19 cellular contexts compared by ENCODE assay signal in the genomic region with DNA sequence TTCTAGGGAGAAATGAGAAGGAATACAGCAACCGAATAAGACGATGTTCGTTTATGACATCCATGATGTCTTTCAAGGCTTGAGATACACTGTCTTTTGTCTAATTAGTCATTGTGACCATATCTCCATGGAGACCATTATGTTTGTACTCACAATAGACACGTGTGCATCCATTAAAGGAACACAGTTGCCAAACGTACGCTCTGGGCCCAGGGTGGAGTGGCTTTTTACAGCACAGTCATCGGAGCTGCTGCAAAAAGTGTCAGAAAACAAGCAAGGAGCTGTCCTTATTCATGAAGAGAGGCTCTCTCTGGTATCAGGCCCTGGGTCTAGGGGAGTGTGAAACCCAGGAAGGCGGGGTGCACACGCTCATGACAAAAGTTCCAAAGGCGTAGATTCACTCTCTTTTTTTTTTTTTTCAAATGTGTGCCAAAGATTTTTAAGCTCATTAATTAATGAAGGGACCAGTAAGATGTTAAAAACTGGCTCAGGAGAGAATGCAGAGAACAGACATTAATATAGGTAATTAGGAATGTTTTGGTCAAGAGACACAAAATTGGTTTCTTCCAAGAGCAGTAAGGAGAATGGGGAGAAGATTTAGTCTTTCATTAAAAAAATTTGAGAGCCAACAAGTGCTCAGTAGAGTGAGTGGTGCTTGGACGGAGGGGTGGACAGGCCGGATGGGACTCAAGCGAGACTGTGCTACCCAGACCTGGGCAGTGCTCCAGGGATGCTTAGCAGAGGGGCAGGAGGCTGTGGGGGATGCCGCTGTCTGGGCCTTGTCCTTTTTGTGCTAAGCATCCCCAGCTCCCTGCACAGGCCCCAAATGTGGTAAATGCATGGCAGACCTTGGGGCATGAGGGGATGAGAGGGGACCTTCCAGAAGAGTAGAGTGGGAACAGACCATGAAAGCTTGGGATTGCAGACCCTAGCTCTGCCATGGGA. TPM values are rescaled to one million over a fixed set of nuclear protein-coding genes. Genes with fewer than 3 reads are reported as not detected.
DNase-seq lines count a peak whose midpoint lies in the region; ATAC-seq and TF ChIP-seq lines count a peak whose summit lies in the region.
"Had no signal": no experiment of that assay in that cellular context is flagged by ENCODE, and none has a peak within 500 bp of the region (broad histone marks: within the 10 kb centered on the region; RNA-seq: fewer than 3 reads in every experiment).

No MANE protein-coding gene starts in this region.

- in situ Hi-C loops in GM23248 (cut with MboI): no loop called here

- H3K27ac ChIP-seq in GM23248 (no peak overlapping the region), neural cell (ENCODE audit: low read length) (peak overlapping the region; percentile 35), A673 (ENCODE audit: low read depth, low read length, poor library complexity, severe bottlenecking) (no peak overlapping the region)
- H3K27ac ChIP-seq: adrenal gland, KMS-11 had no signal

- POLR2A ChIA-PET in A673 (lab: Charles Lee; ENCODE audit: low non-redundant PET): no interaction called here

- H3K4me3 Mint-ChIP-seq in activated T-helper 17 cell treated with anti-CD3 and anti-CD28 coated beads, Interleukin-2, amount 50 U/mL, for 72 hours: no peak overlapping the region
- H3K4me3 Mint-ChIP-seq: CD4-positive, alpha-beta memory T cell; naive B cell had no signal

- H3K36me3 ChIP-seq in GM23248 (ENCODE audit: low read depth) (no peaks in the 10 kb centered on the region), neural cell (ENCODE audit: insufficient read depth, low read length) (no peaks in the 10 kb centered on the region), A673 (ENCODE audit: insufficient read depth, low read length, poor library complexity, severe bottlenecking) (no peaks in the 10 kb centered on the region)
- H3K36me3 ChIP-seq: adrenal gland, esophagus squamous epithelium had no signal

- no peaks in the 10 kb centered on the region for H4K20me1 ChIP-seq in GM23248 (ENCODE audit: insufficient read depth)
- no peaks in the 10 kb centered on the region for H4K20me1 ChIP-seq in neural cell (ENCODE audit: insufficient read depth)

- H3K9ac ChIP-seq in GM23248 (no peak overlapping the region; the same call in 1 of the 2 replicates), neural cell (ENCODE audit: low read length) (no peak overlapping the region)
- H3K9ac ChIP-seq: KMS-11 had no signal

- H3K9me3 ChIP-seq in GM23248 (ENCODE audit: low read depth) (no peaks in the 10 kb centered on the region), neural cell (ENCODE audit: low read length) (no peaks in the 10 kb centered on the region), A673 (ENCODE audit: low read depth, low read length, poor library complexity, severe bottlenecking) (no peaks in the 10 kb centered on the region)
- H3K9me3 ChIP-seq: adrenal gland, esophagus squamous epithelium had no signal

- no peak for TF ChIP-seq RAD21 in neural cell (conservative IDR thresholded peaks at IDR 0.05)

- H3K79me2 ChIP-seq in GM23248 (ENCODE audit: insufficient read depth) (no peaks in the 10 kb centered on the region), neural cell (replicated peaks; ENCODE audit: insufficient read depth, low read length) (no peaks in the 10 kb centered on the region)

- no peaks in the 10 kb centered on the region for H3K4me1 Mint-ChIP-seq in activated T-helper 17 cell treated with anti-CD3 and anti-CD28 coated beads, Interleukin-2, amount 50 U/mL, for 72 hours
- H3K4me1 Mint-ChIP-seq: naive B cell had no signal

- H3K27me3 Mint-ChIP-seq in activated T-helper 17 cell treated with anti-CD3 and anti-CD28 coated beads, Interleukin-2, amount 50 U/mL, for 72 hours: peaks cover 9% of the 10 kb centered on the region

- no peaks in the 10 kb centered on the region for H3K9me2 ChIP-seq in GM23248 (ENCODE audit: insufficient read depth)
- H3K9me2 ChIP-seq in neural cell (ENCODE audit: insufficient read depth, low read length): no peaks in the 10 kb centered on the region

- H3K9me3 Mint-ChIP-seq in activated T-helper 17 cell treated with anti-CD3 and anti-CD28 coated beads, Interleukin-2, amount 50 U/mL, for 72 hours: no peaks in the 10 kb centered on the region
- H3K9me3 Mint-ChIP-seq: CD4-positive, alpha-beta memory T cell; naive B cell had no signal

- H3K4me2 ChIP-seq in GM23248 (ENCODE audit: unreplicated experiment): no peak overlapping the region
- no peak overlapping the region for H3K4me2 ChIP-seq in neural cell (ENCODE audit: low read length)
- H3K4me2 ChIP-seq: KMS-11 had no signal

- H3K36me3 Mint-ChIP-seq in activated T-helper 17 cell treated with anti-CD3 and anti-CD28 coated beads, Interleukin-2, amount 50 U/mL, for 72 hours (ENCODE audit: low read depth): no peaks in the 10 kb centered on the region
- H3K36me3 Mint-ChIP-seq: CD4-positive, alpha-beta memory T cell; naive B cell had no signal

- intact Hi-C loops in A673 (cut with micrococcal nuclease; ENCODE audit: unreplicated experiment): no loop called here

- WGBS in GM23248 (ENCODE audit: low coverage in 1 of 2, low lambda C conversion rate in 2 of 2, missing lambda C conversion rate in 2 of 2), 2 experiments: 54 to 57% methylated on average over 14 of the region's 14 CpGs

- CTCF ChIA-PET in A673 (lab: Charles Lee): no interaction called here

- DNase-seq in GM23248 (peak; percentile 58), NCI-H1105 (lab: John Stamatoyannopoulos, UW) (peak; percentile 16), A673 (ENCODE audit: low spot score) (no peak), omental fat pad (ENCODE audit: low spot score) (no peak), NCI-H82 (lab: John Stamatoyannopoulos, UW) (no peak)
- DNase-seq: activated CD4-positive, alpha-beta T cell treated with anti-CD3 and anti-CD28 coated beads for 4 hours; activated T-cell treated with anti-CD3 and anti-CD28 coated beads, Interleukin-2, amount 50 U/mL, for 1 hour; CD4-positive, alpha-beta memory T cell; cortex of kidney; esophagus squamous epithelium; naive B cell had no signal

- TF ChIP-seq CTCF in neural cell (IDR thresholded peaks at IDR 0.05; ENCODE audit: poor library complexity, severe bottlenecking): no peak
- TF ChIP-seq CTCF in A673 (conservative IDR thresholded peaks at IDR 0.05; ENCODE audit: low read depth, low read length): no peak
- no peak for TF ChIP-seq CTCF in omental fat pad (IDR thresholded peaks at IDR 0.05)

- no peaks in the 10 kb centered on the region for H3K4me1 ChIP-seq in GM23248 (ENCODE audit: insufficient read depth)
- H3K4me1 ChIP-seq in A673 (ENCODE audit: insufficient read depth, low read length, poor library complexity, severe bottlenecking): no peaks in the 10 kb centered on the region
- H3K4me1 ChIP-seq: adrenal gland, esophagus squamous epithelium had no signal

- no TSS peak for BruUV-seq in A673 (replicated peaks; lab: Mats Ljungman, UMichigan)

- H3K4me3 ChIP-seq in GM23248: no peak overlapping the region
- no peak overlapping the region for H3K4me3 ChIP-seq in neural cell (ENCODE audit: low read length)
- no peak overlapping the region for H3K4me3 ChIP-seq in A673 (ENCODE audit: low read depth, low read length, poor library complexity, severe bottlenecking)
- H3K4me3 ChIP-seq: adrenal gland, esophagus squamous epithelium had no signal

- peaks cover 3% of the 10 kb centered on the region; the same call in 1 of the 2 replicates for H3F3A ChIP-seq in GM23248 (ENCODE audit: insufficient read depth)
- H3F3A ChIP-seq in neural cell (ENCODE audit: insufficient read depth, low read length, poor library complexity, severe bottlenecking): no peaks in the 10 kb centered on the region

- no peak for ATAC-seq in activated T-helper 17 cell treated with anti-CD3 and anti-CD28 coated beads, Interleukin-2, amount 50 U/mL, for 72 hours (replicated peaks)
- ATAC-seq in omental fat pad (ENCODE audit: low FRiP score): no peak
- ATAC-seq: Panc1 had no signal

- H3K27ac Mint-ChIP-seq in activated T-helper 17 cell treated with anti-CD3 and anti-CD28 coated beads, Interleukin-2, amount 50 U/mL, for 72 hours: peak overlapping the region; percentile 15

- peaks cover 11% of the 10 kb centered on the region; the same call in 1 of the 2 replicates for H3K27me3 ChIP-seq in GM23248 (replicated peaks; ENCODE audit: insufficient read depth)
- H3K27me3 ChIP-seq in neural cell (ENCODE audit: insufficient read depth, low read depth, low read length): no peaks in the 10 kb centered on the region
- no peaks in the 10 kb centered on the region for H3K27me3 ChIP-seq in A673 (replicated peaks; ENCODE audit: insufficient read depth, low read depth, low read length, poor library complexity)
- H3K27me3 ChIP-seq: adrenal gland had no signal

- peak; percentile 40 for TF ChIP-seq EP300 in neural cell (conservative IDR thresholded peaks at IDR 0.05; ENCODE audit: poor library complexity, severe bottlenecking)

- H2AFZ ChIP-seq in GM23248 (no peak overlapping the region), neural cell (ENCODE audit: low read depth, low read length) (no peak overlapping the region)

TF ChIP-seq in neural cell, 6 proteins besides CTCF, POLR2A, EP300 and RAD21 (continues in another document):
- no peak for TF ChIP-seq POLR2AphosphoS5 (IDR thresholded peaks at IDR 0.05)
- TF ChIP-seq MXI1 (conservative IDR thresholded peaks at IDR 0.05; ENCODE audit: poor library complexity, severe bottlenecking): no peak

RNA-seq across cellular contexts. Expression of a gene that starts 34.9 kb away (rescaled TPM):
- total RNA-seq in GM23248 (2014; rRNA removed; shearing (Covaris generic)): not detected in 2 replicates
- not detected in 2 replicates for polyA plus RNA-seq in GM23248 (2016; fragmentation: Nextera tagmentation; extraction: Ambion mirVana)
- not detected for total RNA-seq in activated T-helper 17 cell treated with anti-CD3 and anti-CD28 coated beads, Interleukin-2, amount 50 U/mL, for 72 hours
- polyA plus RNA-seq in neural cell: not detected in 2 replicates
- polyA minus RNA-seq in neural cell: not detected in 2 replicates
- total RNA-seq in A673 (2021): not detected in 2 replicates
- not detected for total RNA-seq in omental fat pad
- total RNA-seq: adrenal gland; CD4-positive, alpha-beta memory T cell; esophagus squamous epithelium; liver; T-helper 1 cell treated with Interleukin-12 subunit alpha and Interleukin-12 subunit beta and Interleukin-4 antibody, amounts not matched to agents 30 ng/mL and 1 ng/mL, for 36 hours; urinary bladder had no signal
- polyA plus RNA-seq: adrenal gland; CD4-positive, alpha-beta memory T cell; liver; urinary bladder had no signal

Comparison
In these comparisons a context has a peak if more than half of its experiments do, and no peak if none do; other contexts are left out.
1. DNase-seq: peak in GM23248 (single experiment) and NCI-H1105 (single experiment); none in A673 (single experiment), omental fat pad (single experiment) and NCI-H82 (single experiment).